15 cellular contexts compared by ENCODE assay signal in genomic region chr2:25109822-25110221, GRCh38. TPM values are rescaled to one million over a fixed set of nuclear protein-coding genes. Genes with fewer than 3 reads are reported as not detected.
DNase-seq lines count a peak whose midpoint lies in the region; ATAC-seq, FAIRE-seq and TF ChIP-seq lines count a peak whose summit lies in the region.
"Had no signal": no experiment of that assay in that cellular context is flagged by ENCODE, and none has a peak within 500 bp of the region (broad histone marks: within the 10 kb centered on the region; RNA-seq: fewer than 3 reads in every experiment).

No MANE protein-coding gene starts in this region.

- peaks cover 10% of the 10 kb centered on the region for H3K4me1 Mint-ChIP-seq in MCF 10A (ENCODE audit: insufficient read depth, unreplicated experiment)

- TF ChIP-seq CTCF in A549 (IDR thresholded peaks at IDR 0.05): no peak
- TF ChIP-seq CTCF in Panc1 (IDR thresholded peaks at IDR 0.05): no peak
- no peak for TF ChIP-seq CTCF in D721Med (IDR thresholded peaks at IDR 0.05; ENCODE audit: insufficient read depth, missing control alignments)
- TF ChIP-seq CTCF in MCF 10A (IDR thresholded peaks at IDR 0.05; ENCODE audit: unreplicated experiment): no peak

- H3K18ac ChIP-seq in neuronal stem cell (ENCODE audit: low read length): peak overlapping the region; percentile 81

- H3K4me3 Mint-ChIP-seq in MCF 10A (ENCODE audit: unreplicated experiment): no peak overlapping the region
- H3K4me3 Mint-ChIP-seq: CD4-positive, alpha-beta T cell had no signal

- TF ChIP-seq RAD21 in A549 (conservative IDR thresholded peaks at IDR 0.05 in 1 of 2, IDR thresholded peaks at IDR 0.05 in 1 of 2): no peak

- peaks cover 7% of the 10 kb centered on the region for H3K36me3 Mint-ChIP-seq in MCF 10A (ENCODE audit: insufficient read depth, unreplicated experiment)

- H2AK5ac ChIP-seq in neuronal stem cell (ENCODE audit: low read depth, low read length): no peak overlapping the region

- H3K4me1 ChIP-seq in A549 (peaks cover 41% of the 10 kb centered on the region), Panc1 (ENCODE audit: control insufficient read depth, insufficient read depth, low read length) (no peaks in the 10 kb centered on the region), neuronal stem cell (ENCODE audit: control insufficient read depth in 2 of 2, insufficient read depth in 1 of 2, low read depth in 1 of 2, low read length in 2 of 2) (peaks cover 0 to 9% of the 10 kb centered on the region in 2 donors)

- H3K9me3 ChIP-seq in A549 (no peaks in the 10 kb centered on the region), Panc1 (ENCODE audit: control insufficient read depth, insufficient read depth, low read depth, low read length) (no peaks in the 10 kb centered on the region), neuronal stem cell (replicated peaks in 1 of 2; ENCODE audit: control insufficient read depth in 2 of 2, insufficient read depth in 1 of 2, low read depth in 1 of 2, low read length in 2 of 2) (no peaks in the 10 kb centered on the region)

- DNase-seq in activated T-cell treated with anti-CD3 and anti-CD28 coated beads for 48 hours (ENCODE audit: low read depth) (peak; percentile 33), A549 (ENCODE audit: low read depth in 1 of 2, low spot score in 1 of 2) (no peak), Panc1 (ENCODE audit: low read depth, low spot score) (no peak), neuronal stem cell (ENCODE audit: low spot score) (no peak), D721Med (ENCODE audit: insufficient read length, low spot score) (no peak), MCF 10A (ENCODE audit: unreplicated experiment) (no peak)
- DNase-seq in activated T-cell treated with anti-CD3 and anti-CD28 coated beads, Interleukin-2, amount 50 U/mL, for 1 hour: no peak
- DNase-seq: ACHN; Calu3; CD4-positive, alpha-beta T cell; HCEC 1CT; NCI-H1105 treated with DMSO at 0.1 percent for 48 hours; NCI-H1694 treated with DMSO at 0.1 percent for 48 hours; SHP77 treated with DMSO at 0.1 percent for 48 hours had no signal

- H3K36me3 ChIP-seq in Panc1 (ENCODE audit: control insufficient read depth, insufficient read depth, low read length): no peaks in the 10 kb centered on the region
- peaks cover 5 to 16% of the 10 kb centered on the region in 2 donors for H3K36me3 ChIP-seq in neuronal stem cell (replicated peaks in 1 of 2; ENCODE audit: control insufficient read depth in 2 of 2, insufficient read depth in 2 of 2, low read length in 2 of 2)

- H3K27ac ChIP-seq in A549 (peak overlapping the region; percentile 6 to 14; a peak in 3 of 6 replicates), Panc1 (ENCODE audit: low read length) (no peak overlapping the region), neuronal stem cell (replicated peaks; ENCODE audit: low read length) (no peak overlapping the region)

- H2BK15ac ChIP-seq in neuronal stem cell (ENCODE audit: low read length): no peak overlapping the region

- TF ChIP-seq EP300 in A549 (IDR thresholded peaks at IDR 0.05): no peak

- peak overlapping the region; percentile 19 for H3K23ac ChIP-seq in neuronal stem cell (ENCODE audit: low read depth, low read length, poor library complexity)

- H3K27me3 Mint-ChIP-seq in MCF 10A (ENCODE audit: insufficient read depth, unreplicated experiment): no peaks in the 10 kb centered on the region

- H3K79me1 ChIP-seq in neuronal stem cell (ENCODE audit: low read depth, low read length): no peaks in the 10 kb centered on the region

- H3K4me3 ChIP-seq in A549 (no peak overlapping the region), Panc1 (ENCODE audit: low read depth in 2 of 2, low read length in 2 of 2) (no peak overlapping the region), neuronal stem cell (ENCODE audit: low read length in 2 of 2) (no peak overlapping the region)

- no peak overlapping the region for H3K9ac ChIP-seq in neuronal stem cell (ENCODE audit: low read depth, low read length, poor library complexity)

- no peak overlapping the region for H4K8ac ChIP-seq in neuronal stem cell (ENCODE audit: low read depth, low read length)

- CTCF ChIA-PET in A549 (lab: Yijun Ruan, JAX) (interaction anchor here (0.7 kb wide), 1 partner anchor 18 kb away, joined by 3 read pairs; no protein-coding TSS in a partner anchor), Panc1 (lab: Charles Lee) (no interaction called here), MCF 10A (lab: Yijun Ruan, JAX) (no interaction called here)

- in situ Hi-C loops in Panc1 (cut with HindIII; ENCODE audit: low pct_unique_long_range_greater_than_20kb, low sequenced_read_pairs): no loop called here

- H3K14ac ChIP-seq in neuronal stem cell (ENCODE audit: low read length): no peak overlapping the region

- H3K27ac Mint-ChIP-seq in MCF 10A (ENCODE audit: low read depth, unreplicated experiment): no peak overlapping the region
- H3K27ac Mint-ChIP-seq: CD4-positive, alpha-beta T cell had no signal

- H3K4me2 ChIP-seq in A549 (peak overlapping the region; percentile 22; the same call in 2 of the 3 replicates), neuronal stem cell (ENCODE audit: insufficient read depth, low read length, poor library complexity, severe bottlenecking) (no peak overlapping the region)

- ATAC-seq in A549: no peak
- ATAC-seq in Panc1: 0 out of 2 replicates have a peak, but pooled peaks have one; percentile 15

- intact Hi-C loops in Panc1 (cut with micrococcal nuclease; ENCODE audit: unreplicated experiment): no loop called here
- intact Hi-C loops in MCF 10A (cut with micrococcal nuclease): no loop called here

- no peak overlapping the region for H2BK12ac ChIP-seq in neuronal stem cell (ENCODE audit: low read length)

- no peak overlapping the region for H2BK5ac ChIP-seq in neuronal stem cell (ENCODE audit: low read length)

- POLR2A ChIA-PET in A549 (lab: Yijun Ruan, JAX) (no interaction called here), Panc1 (lab: Charles Lee) (no interaction called here), MCF 10A (lab: Yijun Ruan, JAX) (no interaction called here)

- no peak overlapping the region for H3K4ac ChIP-seq in neuronal stem cell (ENCODE audit: low read length)

- FAIRE-seq in A549 (lab: Jason Lieb, UNC) (no peak), D721Med (lab: Jason Lieb, UNC) (no peak)

- no peak overlapping the region for H4K91ac ChIP-seq in neuronal stem cell (ENCODE audit: low read depth, low read length, poor library complexity)

- no peaks in the 10 kb centered on the region for H3K9me3 Mint-ChIP-seq in MCF 10A (ENCODE audit: unreplicated experiment)
- H3K9me3 Mint-ChIP-seq: CD4-positive, alpha-beta T cell had no signal

- no peak for TF ChIP-seq POLR2A in A549 (IDR thresholded peaks at IDR 0.05; ENCODE audit: low read length)

- no peak overlapping the region for H2BK120ac ChIP-seq in neuronal stem cell (ENCODE audit: low read depth, low read length)

- H2AFZ ChIP-seq in neuronal stem cell (ENCODE audit: low read length): no peak overlapping the region

- BruUV-seq in Panc1 (replicated peaks; lab: Mats Ljungman, UMichigan) (no TSS peak), MCF 10A (replicated peaks; lab: Mats Ljungman, UMichigan) (no TSS peak)

- H3K27me3 ChIP-seq in Panc1 (ENCODE audit: control insufficient read depth, insufficient read depth, low read length) (no peaks in the 10 kb centered on the region), neuronal stem cell (ENCODE audit: control insufficient read depth in 3 of 3, insufficient read depth in 3 of 3, low read depth in 1 of 3, low read length in 3 of 3) (no peaks in the 10 kb centered on the region)

- 72% methylated on average over 9 of the region's 9 CpGs for WGBS in A549 (ENCODE audit: missing lambda C conversion rate)
- WGBS in neuronal stem cell (ENCODE audit: extremely low coverage in 2 of 2, insufficient read length in 2 of 2, insufficient replicate concordance in 1 of 2), 2 donors: no CpG with 5 or more reads among the region's 9 CpGs

TF ChIP-seq in A549, 52 proteins besides CTCF, POLR2A, EP300 and RAD21 (continues in another document):
- TF ChIP-seq MYC (IDR thresholded peaks at IDR 0.05; ENCODE audit: borderline replicate concordance, low read length) (no peak), MAFK (IDR thresholded peaks at IDR 0.05; ENCODE audit: partially characterized antibody) (no peak), RFX5 (IDR thresholded peaks at IDR 0.05) (no peak), ZFP36 (IDR thresholded peaks at IDR 0.05; ENCODE audit: borderline replicate concordance, partially characterized antibody) (no peak), SREBF2 (IDR thresholded peaks at IDR 0.05) (no peak), CBX8 (IDR thresholded peaks at IDR 0.05) (no peak), EHF (CRISPR knock-in tag; IDR thresholded peaks at IDR 0.05) (no peak), PHF8 (IDR thresholded peaks at IDR 0.05; ENCODE audit: borderline replicate concordance, low read depth) (no peak), ATOH8 (CRISPR knock-in tag; IDR thresholded peaks at IDR 0.05; ENCODE audit: low read depth) (no peak), NR3C1 (IDR thresholded peaks at IDR 0.05) (no peak), KDM5A (IDR thresholded peaks at IDR 0.05) (no peak), MAZ (IDR thresholded peaks at IDR 0.05; ENCODE audit: borderline replicate concordance, low read depth, low read length) (no peak), ZC3H11A (IDR thresholded peaks at IDR 0.05) (no peak), FOSL2 (IDR thresholded peaks at IDR 0.05) (no peak), FOSL2 (CRISPR knock-in tag; IDR thresholded peaks at IDR 0.05) (no peak)

RNA-seq across cellular contexts. Expression of gene POMC, which starts 58.6 kb away (rescaled TPM):
- not detected in 2 replicates for polyA plus RNA-seq in A549 (2011; rRNA removed)
- 0.06 TPM in 1 of 2 replicates, not detected in the other for polyA plus RNA-seq in A549 (2012; cell fraction: cytosol; rRNA removed)
- polyA plus RNA-seq in A549 (2012; cell fraction: nucleus; rRNA removed): 0.07 TPM in 1 of 2 replicates, not detected in the other
- not detected in 3 replicates for polyA plus RNA-seq in A549 (2017; fragmentation: RNase III; extraction: RNeasy Plus Mini Kit Qiagen cat#74134 plus additional on column Dnase treatment)
- not detected in 2 replicates for polyA minus RNA-seq in A549 (2011; rRNA and poly(A)+ RNA removed)
- not detected for total RNA-seq in Panc1 (2021; ENCODE audit: unreplicated experiment)
- not detected for polyA plus RNA-seq in Panc1 (2012; ENCODE audit: insufficient read length)
- 0.81 TPM for polyA plus RNA-seq in neuronal stem cell (2013, experiment 1 of 2)
- polyA plus RNA-seq in neuronal stem cell (2013, experiment 2 of 2): 0.64 TPM
- not detected in 2 replicates for total RNA-seq in MCF 10A (2022)
- total RNA-seq: Calu3, LHCN-M2 had no signal

Comparison
In these comparisons a context has a peak if more than half of its experiments do, and no peak if none do; other contexts are left out.
1. H3K27ac ChIP-seq: peak in A549 (2 of 2); none in Panc1 (single experiment) and neuronal stem cell (single experiment).